ENCODE assay signal across 8 cellular contexts in the genomic region with DNA sequence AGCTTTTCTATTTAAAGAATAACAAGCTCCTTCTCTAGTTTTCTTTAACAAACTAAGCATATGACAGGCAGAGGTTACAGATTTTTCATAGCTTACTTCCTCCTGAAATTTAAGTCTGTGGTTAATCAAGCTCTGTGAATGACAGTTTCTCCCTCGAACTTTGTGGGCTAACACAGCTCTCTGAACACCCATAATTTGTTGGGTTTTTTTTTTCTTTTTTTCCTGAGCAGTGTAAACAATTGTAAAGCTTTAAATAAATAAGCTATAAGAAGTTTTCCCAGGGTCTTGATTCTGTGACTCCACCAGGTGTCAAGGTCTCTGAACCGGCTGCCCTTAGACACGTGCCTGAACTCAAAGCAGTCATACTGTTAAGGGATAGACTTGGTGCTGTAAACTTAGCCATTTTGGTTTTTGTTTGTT.
A peak's percentile ranks its signal among the peaks of the same experiment; 100 is the strongest.
DNase-seq lines count a peak whose midpoint lies in the region; ATAC-seq and TF ChIP-seq lines count a peak whose summit lies in the region.

No MANE protein-coding gene starts in this region.

- no peaks in the 10 kb centered on the region for H3K27me3 ChIP-seq in colonic mucosa

- H3K4me3 Mint-ChIP-seq in Calu3 (ENCODE audit: low read depth, unreplicated experiment) (no peak overlapping the region), type B pancreatic cell (no peak overlapping the region)

- BruUV-seq in Calu3 (replicated peaks; lab: Mats Ljungman, UMichigan): no TSS peak

- no peaks in the 10 kb centered on the region for H3K9me3 ChIP-seq in colonic mucosa

- H3K36me3 Mint-ChIP-seq in Calu3 (ENCODE audit: insufficient read depth, unreplicated experiment) (no peaks in the 10 kb centered on the region), type B pancreatic cell (no peaks in the 10 kb centered on the region)

- H3K4me1 Mint-ChIP-seq in Calu3 (ENCODE audit: low read depth, unreplicated experiment) (no peaks in the 10 kb centered on the region), type B pancreatic cell (ENCODE audit: unreplicated experiment) (peaks cover 8% of the 10 kb centered on the region)

- H3K4me3 ChIP-seq in colonic mucosa (no peak overlapping the region), foreskin fibroblast (ENCODE audit: low read depth in 1 of 2, low read length in 2 of 2) (no peak overlapping the region)

- intact Hi-C loops in colonic mucosa (cut with DNase I): no loop called here
- intact Hi-C loops in Calu3 (cut with micrococcal nuclease; ENCODE audit: unreplicated experiment): no loop called here

- peak overlapping the region; percentile 45 for H3K27ac ChIP-seq in colonic mucosa

- no peaks in the 10 kb centered on the region for H3K4me1 ChIP-seq in colonic mucosa

- H3K27me3 Mint-ChIP-seq in Calu3 (ENCODE audit: unreplicated experiment) (no peaks in the 10 kb centered on the region), type B pancreatic cell (no peaks in the 10 kb centered on the region)

- H3K36me3 ChIP-seq in colonic mucosa: no peaks in the 10 kb centered on the region

- no peak overlapping the region for H3K9ac ChIP-seq in colonic mucosa (ENCODE audit: low read depth in 2 of 2, low read length in 2 of 2)

- TF ChIP-seq CTCF in colonic mucosa (IDR thresholded peaks at IDR 0.05) (no peak), foreskin fibroblast (IDR thresholded peaks at IDR 0.05; ENCODE audit: low read depth, low read length) (no peak), Calu3 (IDR thresholded peaks at IDR 0.05; ENCODE audit: unreplicated experiment) (no peak), type B pancreatic cell (conservative IDR thresholded peaks at IDR 0.05) (no peak)

- CTCF ChIA-PET in Calu3 (lab: Charles Lee): no interaction called here

- peaks cover 2% of the 10 kb centered on the region for H3K9me3 Mint-ChIP-seq in Calu3 (ENCODE audit: low read depth, unreplicated experiment)
- H3K9me3 Mint-ChIP-seq in type B pancreatic cell: peaks cover 9% of the 10 kb centered on the region

- no peak overlapping the region for H3K27ac Mint-ChIP-seq in Calu3 (ENCODE audit: unreplicated experiment)
- H3K27ac Mint-ChIP-seq in type B pancreatic cell: no peak overlapping the region

- DNase-seq in GF-D8 (lab: John Stamatoyannopoulos, UW): peak; percentile 86
- DNase-seq in colonic mucosa: no peak
- no peak for DNase-seq in foreskin fibroblast
- no peak for DNase-seq in stimulated activated CD4-positive, alpha-beta T cell treated with anti-CD3 and anti-CD28 coated beads, Interleukin-2, amount 100 ng/mL, for 24 hours
- no peak for DNase-seq in Calu3
- DNase-seq in type B pancreatic cell (ENCODE audit: extremely low spot score, unreplicated experiment): no peak

- ATAC-seq in GM21447 (IDR thresholded peaks at IDR 0.05; ENCODE audit: unreplicated experiment) (peak; percentile 72), HG03575 (IDR thresholded peaks at IDR 0.05; ENCODE audit: extremely low read depth, insufficient number of reproducible peaks, low FRiP score, unreplicated experiment) (peak; percentile 58)
